In genomic region chr3:14879161-14879888, GRCh38 we compare ENCODE assay signal across 11 cellular contexts.
DNase-seq lines count a peak whose midpoint lies in the region; TF ChIP-seq lines count a peak whose summit lies in the region.
"Had no signal": no experiment of that assay in that cellular context is flagged by ENCODE, and none has a peak within 500 bp of the region (broad histone marks: within the 10 kb centered on the region; RNA-seq: fewer than 3 reads in every experiment).

No MANE protein-coding gene starts in this region.

- POLR2A ChIA-PET in A673 (lab: Charles Lee; ENCODE audit: low non-redundant PET): no interaction called here
- POLR2A ChIA-PET in HEK293T (lab: Yijun Ruan, JAX): no interaction called here

- intact Hi-C loops in A673 (cut with micrococcal nuclease; ENCODE audit: unreplicated experiment): no loop called here

- BruUV-seq in A673 (replicated peaks; lab: Mats Ljungman, UMichigan): no TSS peak

- no peak for TF ChIP-seq CTCF in A673 (conservative IDR thresholded peaks at IDR 0.05; ENCODE audit: low read depth, low read length)
- TF ChIP-seq CTCF in NB4 (IDR thresholded peaks at IDR 0.05; ENCODE audit: low read depth, low read length): no peak
- no peak for TF ChIP-seq CTCF in brain microvascular endothelial cell (IDR thresholded peaks at IDR 0.05; ENCODE audit: low read depth, low read length, missing control alignments)

- H3K36me3 ChIP-seq in A673 (ENCODE audit: insufficient read depth, low read length, poor library complexity, severe bottlenecking): no peaks in the 10 kb centered on the region
- H3K36me3 ChIP-seq in brain microvascular endothelial cell (replicated peaks): no peaks in the 10 kb centered on the region
- H3K36me3 ChIP-seq: SJSA1 had no signal

- no peaks in the 10 kb centered on the region for H3K27me3 ChIP-seq in A673 (replicated peaks; ENCODE audit: insufficient read depth, low read depth, low read length, poor library complexity)
- no peaks in the 10 kb centered on the region for H3K27me3 ChIP-seq in brain microvascular endothelial cell (replicated peaks)
- H3K27me3 ChIP-seq: esophagus squamous epithelium, SJSA1 had no signal

- no peak for TF ChIP-seq POLR2A in NB4 (IDR thresholded peaks at IDR 0.05; ENCODE audit: extremely low read depth, insufficient read length)

- no peak overlapping the region for H3K4me3 ChIP-seq in A673 (ENCODE audit: low read depth, low read length, poor library complexity, severe bottlenecking)
- no peak overlapping the region for H3K4me3 ChIP-seq in NB4 (ENCODE audit: low read depth, low read length)
- H3K4me3 ChIP-seq in brain microvascular endothelial cell (ENCODE audit: low read depth, low read length): no peak overlapping the region
- H3K4me3 ChIP-seq: esophagus squamous epithelium, SJSA1 had no signal

- H3K27ac ChIP-seq in A673 (ENCODE audit: low read depth, low read length, poor library complexity, severe bottlenecking) (no peak overlapping the region), brain microvascular endothelial cell (no peak overlapping the region)
- H3K27ac ChIP-seq: KMS-11, SJSA1 had no signal

- H3K4me1 ChIP-seq in A673 (ENCODE audit: insufficient read depth, low read length, poor library complexity, severe bottlenecking): no peaks in the 10 kb centered on the region
- H3K4me1 ChIP-seq: SJSA1 had no signal

- DNase-seq in A673 (ENCODE audit: low spot score) (peak; percentile 31), NB4 (ENCODE audit: low read depth) (peak; percentile 30), iPS-NIHi7 (ENCODE audit: extremely low spot score) (peak; percentile 39), HEK293T (ENCODE audit: extremely low spot score) (no peak), brain microvascular endothelial cell (no peak), NCI-H1105 (lab: John Stamatoyannopoulos, UW) (no peak)
- peak; percentile 34 for DNase-seq in activated naive CD4-positive, alpha-beta T cell treated with Interleukin-2 at 50 U/mL for 16 hours
- no peak for DNase-seq in stimulated activated CD8-positive, alpha-beta memory T cell treated with anti-CD3 and anti-CD28 coated beads, Interleukin-4, amount 100 ng/mL, for 48 hours
- DNase-seq: esophagus squamous epithelium had no signal

- in situ Hi-C loops in brain microvascular endothelial cell (cut with HindIII; ENCODE audit: low pct_ligation_motif_present, low sequenced_read_pairs): no loop called here

- no peaks in the 10 kb centered on the region for H3K9me3 ChIP-seq in A673 (ENCODE audit: low read depth, low read length, poor library complexity, severe bottlenecking)
- H3K9me3 ChIP-seq: esophagus squamous epithelium, SJSA1 had no signal

- CTCF ChIA-PET in A673 (lab: Charles Lee): no interaction called here
- CTCF ChIA-PET in HEK293T (lab: Yijun Ruan, JAX): no interaction called here

TF ChIP-seq in HEK293T, 16 proteins besides CTCF, POLR2A, EP300 and RAD21:
- TF ChIP-seq SUZ12 (IDR thresholded peaks at IDR 0.05) (no peak), FOXK2 (IDR thresholded peaks at IDR 0.05) (no peak)

Comparison
In these comparisons a context has a peak if more than half of its experiments do, and no peak if none do; other contexts are left out.
1. DNase-seq: peak in A673 (single experiment), NB4 (single experiment), activated naive CD4-positive, alpha-beta T cell treated with Interleukin-2 at 50 U/mL for 16 hours (single experiment) and iPS-NIHi7 (single experiment); none in stimulated activated CD8-positive, alpha-beta memory T cell treated with anti-CD3 and anti-CD28 coated beads, Interleukin-4, amount 100 ng/mL, for 48 hours (single experiment), HEK293T (single experiment), brain microvascular endothelial cell (single experiment) and NCI-H1105 (single experiment).